ENCODE assay signal across 9 cellular contexts in the genomic region with DNA sequence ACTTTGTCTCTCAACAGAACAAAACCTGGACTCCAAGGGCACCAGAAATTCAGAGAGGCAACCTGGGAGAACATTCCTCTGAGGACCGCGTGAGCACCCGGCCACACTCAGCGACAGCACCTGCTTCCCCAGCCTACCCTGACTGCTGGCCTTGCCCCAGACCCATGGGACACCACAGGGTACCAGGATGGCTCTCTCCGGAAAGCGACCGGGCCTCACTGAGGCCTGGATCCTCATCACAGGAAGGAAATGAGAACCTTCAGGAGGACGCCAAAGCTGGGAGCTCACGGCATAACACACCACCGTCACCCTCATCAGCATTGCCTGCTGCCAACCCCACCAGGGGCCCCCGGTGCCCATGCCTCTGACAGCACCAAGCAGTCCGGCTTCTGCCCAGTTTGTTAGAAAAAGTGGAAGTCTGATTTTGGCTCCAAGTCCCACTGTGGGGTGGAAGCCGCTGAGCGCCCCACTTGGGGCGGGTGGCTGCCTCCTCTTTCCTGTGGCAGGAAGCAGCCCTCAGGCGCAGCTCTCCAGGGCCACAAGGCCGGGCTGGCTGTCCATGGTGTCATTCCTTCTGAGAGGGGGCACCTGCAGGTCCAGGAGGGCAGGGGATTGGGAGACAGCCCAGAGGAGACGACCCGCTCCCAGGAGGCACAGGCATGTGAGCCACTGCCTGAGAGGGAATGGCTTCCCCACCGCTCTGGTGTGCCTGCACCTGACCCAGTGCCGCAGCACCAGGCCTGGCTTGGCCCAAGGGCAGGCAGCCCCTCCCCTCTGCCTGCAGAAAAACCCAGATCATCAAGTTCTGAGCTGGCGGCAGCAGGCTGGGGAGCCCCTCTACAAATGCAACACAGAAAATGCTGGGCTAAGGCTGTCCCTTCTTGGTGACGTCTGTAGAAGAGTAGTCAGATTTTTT. TPM values are rescaled to one million over a fixed set of nuclear protein-coding genes. Genes with fewer than 3 reads are reported as not detected.
DNase-seq lines count a peak whose midpoint lies in the region; ATAC-seq, FAIRE-seq and TF ChIP-seq lines count a peak whose summit lies in the region.
"Had no signal": no experiment of that assay in that cellular context is flagged by ENCODE, and none has a peak within 500 bp of the region (broad histone marks: within the 10 kb centered on the region; RNA-seq: fewer than 3 reads in every experiment).

No MANE protein-coding gene starts in this region.

- CTCF ChIA-PET in GM12878 (lab: Yijun Ruan, JAX): interaction anchor here (1.2 kb wide), 1 partner anchor 8 kb away, joined by 3 read pairs; no protein-coding TSS in a partner anchor

- H3K27me3 ChIP-seq in GM12878 (replicated peaks in 1 of 2; ENCODE audit: control insufficient read depth in 2 of 2, insufficient read depth in 2 of 2, low read length in 1 of 2) (no peaks in the 10 kb centered on the region), tibial artery (no peaks in the 10 kb centered on the region)

- SMC1A ChIA-PET in GM12878 (lab: Charles Lee; ENCODE audit: uncharacterized antibody, unreplicated experiment): no interaction called here

- H3K27ac ChIP-seq in GM12878 (ENCODE audit: control insufficient read depth, insufficient read depth) (no peak overlapping the region), tibial artery (no peak overlapping the region)

- RAD21 ChIA-PET in GM12878 (lab: Charles Lee; ENCODE audit: unreplicated experiment): no interaction called here

- no peaks in the 10 kb centered on the region for H3K4me1 ChIP-seq in GM12878 (ENCODE audit: control insufficient read depth, insufficient read depth, low read length)
- peaks cover 0 to 28% (median 6%) of the 10 kb centered on the region in 4 donors for H3K4me1 ChIP-seq in tibial artery

- in situ Hi-C loops in GM12878 (cut with MboI): no loop called here

- H3K9me3 ChIP-seq in GM12878 (replicated peaks; ENCODE audit: control insufficient read depth, insufficient read depth, low read length) (no peaks in the 10 kb centered on the region; the same call in 1 of the 3 replicates), tibial artery (no peaks in the 10 kb centered on the region)

- no TSS peak for BruUV-seq in GM12878 (replicated peaks; lab: Mats Ljungman, UMichigan)

- POLR2A ChIA-PET in GM12878 (lab: Charles Lee): no interaction called here

- TF ChIP-seq EP300 in GM12878 (IDR thresholded peaks at IDR 0.05; ENCODE audit: borderline replicate concordance in 1 of 2, control insufficient read depth in 1 of 2, low read depth in 2 of 2, low read length in 2 of 2): no peak

- H4K20me1 ChIP-seq in GM12878 (ENCODE audit: control insufficient read depth, insufficient read depth): no peaks in the 10 kb centered on the region

- TF ChIP-seq RAD21 in GM12878 (IDR thresholded peaks at IDR 0.05; ENCODE audit: insufficient read depth, low read depth, low read length): no peak

- no peak overlapping the region for H2AFZ ChIP-seq in GM12878 (ENCODE audit: control insufficient read depth, low read depth, low read length)

- no peak for FAIRE-seq in GM12878 (lab: Jason Lieb, UNC)
- FAIRE-seq: small intestine had no signal

- H3K27ac Mint-ChIP-seq in activated T-cell treated with anti-CD3 and anti-CD28 coated beads, Interleukin-2, amount 50 U/mL, for 72 hours: no peak overlapping the region

- 83% methylated on average over 23 of the region's 23 CpGs for WGBS in GM12878 (ENCODE audit: insufficient coverage, insufficient replicate concordance, low lambda C conversion rate, missing lambda C conversion rate)

- TF ChIP-seq POLR2A in GM12878 (IDR thresholded peaks at IDR 0.05; ENCODE audit: low read depth, low read length): no peak

- H3K36me3 ChIP-seq in GM12878 (ENCODE audit: control insufficient read depth in 2 of 2, insufficient read depth in 2 of 2, low read length in 1 of 2) (peaks cover 0 to 3% of the 10 kb centered on the region in 2 experiments; a peak in 3 of 4 replicates), tibial artery (peaks cover 7 to 39% (median 17%) of the 10 kb centered on the region in 3 donors)

- H3K4me1 Mint-ChIP-seq in activated T-cell treated with anti-CD3 and anti-CD28 coated beads, Interleukin-2, amount 50 U/mL, for 72 hours (ENCODE audit: low read depth): peaks cover 9% of the 10 kb centered on the region

- no peak overlapping the region for H3K4me3 Mint-ChIP-seq in activated T-cell treated with anti-CD3 and anti-CD28 coated beads, Interleukin-2, amount 50 U/mL, for 72 hours

- ATAC-seq in activated T-cell treated with anti-CD3 and anti-CD28 coated beads, Interleukin-2, amount 50 U/mL, for 72 hours (replicated peaks in 1 of 2): peak; percentile 27 to 32
- ATAC-seq in GM12878: peak; percentile 23
- no peak for ATAC-seq in GM19463 (IDR thresholded peaks at IDR 0.05; ENCODE audit: unreplicated experiment)

- H3K9me3 Mint-ChIP-seq in activated T-cell treated with anti-CD3 and anti-CD28 coated beads, Interleukin-2, amount 50 U/mL, for 72 hours: no peaks in the 10 kb centered on the region

- no peaks in the 10 kb centered on the region for H3K79me2 ChIP-seq in GM12878 (ENCODE audit: control insufficient read depth, insufficient read depth, low read length)

- H3K27me3 Mint-ChIP-seq in activated T-cell treated with anti-CD3 and anti-CD28 coated beads, Interleukin-2, amount 50 U/mL, for 72 hours (ENCODE audit: low read depth): no peaks in the 10 kb centered on the region

- DNase-seq in activated T-cell treated with anti-CD3 and anti-CD28 coated beads, Interleukin-2, amount 50 U/mL, for 72 hours: no peak
- DNase-seq in activated T-cell treated with anti-CD3 and anti-CD28 coated beads for 4 hours (no peak), GM12878 (ENCODE audit: low read depth, low spot score) (no peak), medulla oblongata (ENCODE audit: extremely low spot score) (peak; percentile 64), tibial artery (peak; percentile 42 to 65), HuH-7.5 (ENCODE audit: low spot score) (no peak), NCI-H226 (no peak)
- DNase-seq: small intestine had no signal

- H3K36me3 Mint-ChIP-seq in activated T-cell treated with anti-CD3 and anti-CD28 coated beads, Interleukin-2, amount 50 U/mL, for 72 hours (ENCODE audit: insufficient read depth in 2 of 2): peaks cover 4 to 7% of the 10 kb centered on the region in 2 donors

- H3K4me3 ChIP-seq in GM12878 (no peak overlapping the region), tibial artery (no peak overlapping the region)

- intact Hi-C loops in GM12878 (cut with micrococcal nuclease; ENCODE audit: unreplicated experiment) (no loop called here), tibial artery (cut with DNase I; ENCODE audit: low total_unique reads) (no loop called here)

- no peak overlapping the region for H3K4me2 ChIP-seq in GM12878 (ENCODE audit: control insufficient read depth, insufficient read depth)

- no peak overlapping the region for H3K9ac ChIP-seq in GM12878 (ENCODE audit: control insufficient read depth, insufficient read depth, low read length)

- TF ChIP-seq CTCF in GM12878 (IDR thresholded peaks at IDR 0.05 in 2 of 3, conservative IDR thresholded peaks at IDR 0.05 in 1 of 3; ENCODE audit: control insufficient read depth in 2 of 3, extremely low read depth in 1 of 3, insufficient read depth in 1 of 3, low read depth in 3 of 3, low read length in 3 of 3) (no peak), tibial artery (IDR thresholded peaks at IDR 0.05) (no peak)

TF ChIP-seq in GM12878, 131 proteins besides CTCF, POLR2A, EP300 and RAD21:
- TF ChIP-seq BRCA1 (IDR thresholded peaks at IDR 0.05; ENCODE audit: low read depth, low read length) (no peak), SMC3 (IDR thresholded peaks at IDR 0.05; ENCODE audit: borderline replicate concordance, low read length) (no peak), ZNF207 (IDR thresholded peaks at IDR 0.05; ENCODE audit: borderline replicate concordance) (no peak)
TF ChIP-seq in GM12878: peak in this region for 0.

RNA-seq across cellular contexts. Expression of a gene that starts 38.6 kb away (rescaled TPM):
- 10 to 100 TPM; 10.6 to 11.3 TPM for total RNA-seq in activated T-cell treated with anti-CD3 and anti-CD28 coated beads, Interleukin-2, amount 50 U/mL, for 72 hours
- total RNA-seq in GM12878 (2013; cell fraction: nucleolus; rRNA removed): 14.4 and 19.3 TPM in 2 replicates
- total RNA-seq in GM12878 (2014; rRNA removed) (13.3 and 16.3 TPM in 2 replicates), GM12878 (2014; rRNA removed; fragmentation: Illumina TruSeq; extraction: Trizol) (6.0 and 7.1 TPM in 2 replicates), GM12878 (2021) (17.0 and 17.4 TPM in 2 replicates)
- 1.7 TPM for polyA plus RNA-seq in GM12878 (2011; ENCODE audit: low read depth)
- polyA plus RNA-seq in GM12878 (2011; rRNA removed) (1.7 and 3.1 TPM in 2 replicates), GM12878 (2014; fragmentation: Illumina TruSeq; extraction: Trizol) (1.7 and 6.2 TPM in 2 replicates), GM12878 (2014; fragmentation: Nextera tagmentation; extraction: Ambion mirVana) (under 1 TPM; 0.48 to 0.75 TPM), GM12878 (2014; rRNA removed) (12.6 and 12.8 TPM in 2 replicates), GM12878 (2016; fragmentation: Nextera tagmentation; extraction: Ambion mirVana) (1 to 10 TPM; 2.2 TPM)
- polyA plus RNA-seq in GM12878 (2011; cell fraction: cytosol; rRNA removed): 6.2 and 9.8 TPM in 2 replicates
- 4.1 and 8.6 TPM in 2 replicates for polyA plus RNA-seq in GM12878 (2011; cell fraction: nucleus; rRNA removed)
- polyA plus RNA-seq in GM12878 (2012): 3.9 and 4.2 TPM in 2 replicates
- 5.3 and 10.3 TPM in 2 replicates for polyA minus RNA-seq in GM12878 (2011; rRNA and poly(A)+ RNA removed)
- polyA minus RNA-seq in GM12878 (2011; cell fraction: cytosol; rRNA and poly(A)+ RNA removed): 4.7 and 6.3 TPM in 2 replicates
- polyA minus RNA-seq in GM12878 (2011; cell fraction: nucleus; rRNA and poly(A)+ RNA removed): 10.2 and 28.1 TPM in 2 replicates

Comparison
In these comparisons a context has a peak if more than half of its experiments do, and no peak if none do; other contexts are left out.
1. DNase-seq: peak in medulla oblongata (single experiment) and tibial artery (2 of 2); none in activated T-cell treated with anti-CD3 and anti-CD28 coated beads, Interleukin-2, amount 50 U/mL, for 72 hours (0 of 2), activated T-cell treated with anti-CD3 and anti-CD28 coated beads for 4 hours (single experiment), GM12878 (single experiment), HuH-7.5 (single experiment) and NCI-H226 (single experiment).